1 cellular context compared by ENCODE assay signal in the genomic region with DNA sequence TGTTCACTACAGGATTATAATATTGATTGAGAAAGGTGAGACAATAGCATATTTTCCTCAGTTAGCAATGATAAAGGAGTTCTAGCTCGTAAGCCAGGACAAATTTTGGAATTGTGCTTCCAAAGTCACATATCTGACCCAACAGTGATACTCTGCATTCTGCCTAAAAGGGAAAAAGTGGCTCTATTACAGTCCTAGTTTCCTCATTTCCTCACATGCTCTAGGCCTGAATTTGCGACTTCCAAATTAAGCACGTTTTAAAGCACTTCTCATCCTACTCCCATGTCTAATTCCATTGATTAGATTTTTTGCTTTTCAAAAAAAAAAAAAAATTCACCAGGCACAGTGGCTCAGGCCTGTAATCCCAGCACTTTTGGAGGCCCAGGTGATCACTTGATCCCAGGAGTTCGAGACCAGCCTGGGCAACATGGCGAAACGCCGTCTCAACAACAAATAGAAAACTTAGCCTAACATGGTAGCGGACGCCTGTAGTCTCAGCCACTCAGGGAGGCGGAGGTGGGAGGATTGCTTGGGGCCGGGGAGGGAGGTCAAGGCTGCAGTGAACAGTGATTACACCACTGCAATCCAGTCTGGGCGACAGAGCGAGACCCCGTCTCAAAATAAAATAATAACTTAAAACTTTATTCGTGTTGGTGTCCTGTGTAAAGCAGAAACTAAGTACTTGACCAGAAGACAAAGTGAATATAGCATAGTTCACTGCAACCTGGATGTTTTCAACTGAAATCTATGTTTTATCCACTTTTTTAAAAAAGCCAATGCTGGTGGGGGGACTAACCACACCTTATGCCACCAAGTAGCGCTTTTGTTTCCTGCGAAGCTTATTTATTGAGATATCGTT.
TF ChIP-seq lines count a peak whose summit lies in the region.

No MANE protein-coding gene starts in this region.

TF ChIP-seq in IMR-90, 13 proteins besides CTCF, POLR2A, EP300 and RAD21 (continued from another document):
- TF ChIP-seq CEBPB (IDR thresholded peaks at IDR 0.05; ENCODE audit: low read depth, low read length) (no peak), BHLHE40 (IDR thresholded peaks at IDR 0.05; ENCODE audit: low read depth, low read length) (no peak), MAFK (IDR thresholded peaks at IDR 0.05; ENCODE audit: low read depth, low read length) (no peak), RFX5 (IDR thresholded peaks at IDR 0.05; ENCODE audit: low read depth, low read length) (no peak), FOS (IDR thresholded peaks at IDR 0.05; ENCODE audit: low read depth, low read length) (no peak), MXI1 (IDR thresholded peaks at IDR 0.05; ENCODE audit: borderline replicate concordance, low read depth, low read length) (no peak), NFE2L2 (IDR thresholded peaks at IDR 0.05; ENCODE audit: low read depth, low read length) (no peak), CHD1 (IDR thresholded peaks at IDR 0.05; ENCODE audit: low read depth, low read length) (no peak), RCOR1 (IDR thresholded peaks at IDR 0.05; ENCODE audit: insufficient replicate concordance, low read length) (no peak)
- TF ChIP-seq, protein P1, sequence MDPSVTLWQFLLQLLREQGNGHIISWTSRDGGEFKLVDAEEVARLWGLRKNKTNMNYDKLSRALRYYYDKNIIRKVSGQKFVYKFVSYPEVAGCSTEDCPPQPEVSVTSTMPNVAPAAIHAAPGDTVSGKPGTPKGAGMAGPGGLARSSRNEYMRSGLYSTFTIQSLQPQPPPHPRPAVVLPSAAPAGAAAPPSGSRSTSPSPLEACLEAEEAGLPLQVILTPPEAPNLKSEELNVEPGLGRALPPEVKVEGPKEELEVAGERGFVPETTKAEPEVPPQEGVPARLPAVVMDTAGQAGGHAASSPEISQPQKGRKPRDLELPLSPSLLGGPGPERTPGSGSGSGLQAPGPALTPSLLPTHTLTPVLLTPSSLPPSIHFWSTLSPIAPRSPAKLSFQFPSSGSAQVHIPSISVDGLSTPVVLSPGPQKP (IDR thresholded peaks at IDR 0.05; ENCODE audit: borderline replicate concordance, low read depth, low read length), result no peak
- TF ChIP-seq, protein P2, sequence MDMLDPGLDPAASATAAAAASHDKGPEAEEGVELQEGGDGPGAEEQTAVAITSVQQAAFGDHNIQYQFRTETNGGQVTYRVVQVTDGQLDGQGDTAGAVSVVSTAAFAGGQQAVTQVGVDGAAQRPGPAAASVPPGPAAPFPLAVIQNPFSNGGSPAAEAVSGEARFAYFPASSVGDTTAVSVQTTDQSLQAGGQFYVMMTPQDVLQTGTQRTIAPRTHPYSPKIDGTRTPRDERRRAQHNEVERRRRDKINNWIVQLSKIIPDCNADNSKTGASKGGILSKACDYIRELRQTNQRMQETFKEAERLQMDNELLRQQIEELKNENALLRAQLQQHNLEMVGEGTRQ (IDR thresholded peaks at IDR 0.05; ENCODE audit: low read depth, low read length), result no peak
